Comparison of ENCODE assay signal across 16 cellular contexts in genomic region chr18:79317718-79318117, GRCh38.
DNase-seq lines count a peak whose midpoint lies in the region; ATAC-seq and TF ChIP-seq lines count a peak whose summit lies in the region.
"Had no signal": no experiment of that assay in that cellular context is flagged by ENCODE, and none has a peak within 500 bp of the region (broad histone marks: within the 10 kb centered on the region; RNA-seq: fewer than 3 reads in every experiment).

No MANE protein-coding gene starts in this region.

- intact Hi-C loops in A673 (cut with micrococcal nuclease; ENCODE audit: unreplicated experiment), result no loop called here

- CTCF ChIA-PET in A673 (lab: Charles Lee), result no interaction called here

- no peaks in the 10 kb centered on the region for H3K27me3 ChIP-seq in A673 (replicated peaks; ENCODE audit: insufficient read depth, low read depth, low read length, poor library complexity)
- H3K27me3 ChIP-seq in WERI-Rb-1 (ENCODE audit: insufficient read depth, low read depth, severe bottlenecking), result no peaks in the 10 kb centered on the region
- no peaks in the 10 kb centered on the region for H3K27me3 ChIP-seq in foreskin keratinocyte
- H3K27me3 ChIP-seq: adrenal gland, gastrocnemius medialis, upper lobe of right lung had no signal

- H3K4me1 ChIP-seq in A673 (ENCODE audit: insufficient read depth, low read length, poor library complexity, severe bottlenecking) (no peaks in the 10 kb centered on the region), foreskin keratinocyte (no peaks in the 10 kb centered on the region)
- H3K4me1 ChIP-seq: adrenal gland, gastrocnemius medialis, upper lobe of right lung had no signal

- no peaks in the 10 kb centered on the region for H3K9me3 ChIP-seq in A673 (ENCODE audit: low read depth, low read length, poor library complexity, severe bottlenecking)
- H3K9me3 ChIP-seq in WERI-Rb-1 (ENCODE audit: severe bottlenecking), result no peaks in the 10 kb centered on the region
- H3K9me3 ChIP-seq: adrenal gland, gastrocnemius medialis, upper lobe of right lung had no signal

- no TSS peak for BruUV-seq in A673 (replicated peaks; lab: Mats Ljungman, UMichigan)

- H3K36me3 ChIP-seq in A673 (ENCODE audit: insufficient read depth, low read length, poor library complexity, severe bottlenecking) (no peaks in the 10 kb centered on the region), WERI-Rb-1 (peaks cover 6% of the 10 kb centered on the region)
- H3K36me3 ChIP-seq: adrenal gland, gastrocnemius medialis, upper lobe of right lung had no signal

- H3K4me3 ChIP-seq in A673 (ENCODE audit: low read depth, low read length, poor library complexity, severe bottlenecking), result no peak overlapping the region
- H3K4me3 ChIP-seq in WERI-Rb-1 (ENCODE audit: low read depth, low read length), result no peak overlapping the region
- H3K4me3 ChIP-seq: adrenal gland, gastrocnemius medialis, upper lobe of right lung had no signal

- peak; percentile 14 for DNase-seq in A673 (ENCODE audit: low spot score)
- DNase-seq in ELR (ENCODE audit: low read depth), result peak; percentile 1
- no peak for DNase-seq in WERI-Rb-1
- no peak for DNase-seq in foreskin keratinocyte
- DNase-seq in GM13976 (ENCODE audit: low spot score), result no peak
- DNase-seq in NCI-H345 (lab: John Stamatoyannopoulos, UW), result no peak
- no peak for DNase-seq in NCI-H510A treated with DMSO at 0.1 percent for 48 hours (lab: John Stamatoyannopoulos, UW)
- DNase-seq in HK-2 (ENCODE audit: unreplicated experiment), result no peak
- DNase-seq: activated B cell treated with CpG ODN at 0.5 μM for 24 hours; activated CD8-positive, alpha-beta memory T cell treated with anti-CD3 and anti-CD28 coated beads, Interleukin-2, amount 50 U/mL, for 4 hours; gastrocnemius medialis; kidney glomerular epithelial cell; stimulated activated CD4-positive, alpha-beta T cell treated with anti-CD3 and anti-CD28 coated beads, Interleukin-1b, Interleukin-23, amount 100 ng/mL, for 48 hours; upper lobe of right lung had no signal

- TF ChIP-seq CTCF in A673 (conservative IDR thresholded peaks at IDR 0.05; ENCODE audit: low read depth, low read length) (no peak), WERI-Rb-1 (IDR thresholded peaks at IDR 0.05; ENCODE audit: low read depth, low read length) (0 out of 2 replicates have a peak, but pooled peaks have one; percentile 9), foreskin keratinocyte (conservative IDR thresholded peaks at IDR 0.05) (no peak), GM13976 (IDR thresholded peaks at IDR 0.05; ENCODE audit: borderline replicate concordance, control extremely low read depth, extremely low read depth, insufficient read depth, missing control alignments) (no peak)

- ATAC-seq in foreskin keratinocyte, result peak; percentile 38
- ATAC-seq: gastrocnemius medialis, SK-N-SH treated with all-trans-retinoic acid at 6 μM for 48 hours, upper lobe of right lung had no signal

- in situ Hi-C loops in GM13976 (cut with MboI; ENCODE audit: low sequenced_read_pairs, unreplicated experiment), result no loop called here

- POLR2A ChIA-PET in A673 (lab: Charles Lee; ENCODE audit: low non-redundant PET), result no interaction called here

- no peak overlapping the region for H3K27ac ChIP-seq in A673 (ENCODE audit: low read depth, low read length, poor library complexity, severe bottlenecking)
- H3K27ac ChIP-seq in WERI-Rb-1, result no peak overlapping the region
- H3K27ac ChIP-seq in foreskin keratinocyte, result no peak overlapping the region
- H3K27ac ChIP-seq: adrenal gland, gastrocnemius medialis, upper lobe of right lung had no signal

Comparison
In these comparisons a context has a peak if more than half of its experiments do, and no peak if none do; other contexts are left out.
1. DNase-seq: peak in A673 (single experiment) and ELR (single experiment); none in WERI-Rb-1 (single experiment), foreskin keratinocyte (0 of 2), GM13976 (single experiment), NCI-H345 (single experiment), NCI-H510A treated with DMSO at 0.1 percent for 48 hours (single experiment) and HK-2 (single experiment).